ENCODE assay signal across 11 cellular contexts in the genomic region with DNA sequence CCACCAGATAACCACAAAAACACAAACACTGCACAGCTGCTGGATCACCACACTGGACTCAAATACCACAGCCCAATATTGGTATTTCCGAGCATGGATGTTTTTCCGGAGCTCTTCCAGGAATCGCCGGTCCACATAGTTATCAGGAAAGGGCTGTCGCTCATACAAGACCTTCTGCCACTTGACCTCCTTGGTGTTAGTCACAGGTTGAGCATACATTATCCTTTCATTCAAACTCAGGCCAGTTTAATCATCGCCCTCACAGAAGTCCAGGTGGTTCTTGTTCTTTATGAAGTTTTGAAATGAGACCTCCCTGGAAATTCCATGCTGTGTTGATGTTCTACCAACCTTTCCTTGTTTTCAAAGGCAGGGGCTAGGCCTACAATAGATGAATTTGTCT. TPM values are rescaled to one million over a fixed set of nuclear protein-coding genes. Genes with fewer than 3 reads are reported as not detected.
DNase-seq lines count a peak whose midpoint lies in the region; TF ChIP-seq lines count a peak whose summit lies in the region.
"Had no signal": no experiment of that assay in that cellular context is flagged by ENCODE, and none has a peak within 500 bp of the region (broad histone marks: within the 10 kb centered on the region; RNA-seq: fewer than 3 reads in every experiment).

No MANE protein-coding gene starts in this region.

- H3K79me2 ChIP-seq in MM.1S (ENCODE audit: low read length): peaks cover 27% of the 10 kb centered on the region

- H3K9me2 ChIP-seq in MM.1S (replicated peaks; ENCODE audit: insufficient read depth, low read length): no peaks in the 10 kb centered on the region

- H3K9ac ChIP-seq in MM.1S (ENCODE audit: low read length): no peak overlapping the region

- H3K9me3 ChIP-seq in MM.1S (replicated peaks; ENCODE audit: insufficient read depth, low read length): no peaks in the 10 kb centered on the region

- no peak overlapping the region for H2AFZ ChIP-seq in MM.1S (ENCODE audit: low read length)

- H3K36me3 ChIP-seq in MM.1S (replicated peaks; ENCODE audit: insufficient read depth, low read length): 0 out of 2 replicates have a peak, but pooled peaks cover 4% of the 10 kb centered on the region

- TF ChIP-seq CTCF in Calu3 (IDR thresholded peaks at IDR 0.05; ENCODE audit: unreplicated experiment): no peak
- TF ChIP-seq CTCF in MM.1S (IDR thresholded peaks at IDR 0.05; ENCODE audit: low read length): no peak
- no peak for TF ChIP-seq CTCF in chondrocyte (IDR thresholded peaks at IDR 0.05)
- no peak for TF ChIP-seq CTCF in nephron progenitor cell (IDR thresholded peaks at IDR 0.05)

- no peaks in the 10 kb centered on the region for H3F3A ChIP-seq in MM.1S (ENCODE audit: insufficient read depth, low read length)

- no peaks in the 10 kb centered on the region for H3K9me3 Mint-ChIP-seq in Calu3 (ENCODE audit: low read depth, unreplicated experiment)
- H3K9me3 Mint-ChIP-seq in chondrocyte (ENCODE audit: low read depth): peaks cover 6% of the 10 kb centered on the region
- peaks cover 7% of the 10 kb centered on the region for H3K9me3 Mint-ChIP-seq in nephron progenitor cell

- peaks cover 11% of the 10 kb centered on the region for H3K36me3 Mint-ChIP-seq in Calu3 (ENCODE audit: insufficient read depth, unreplicated experiment)
- peaks cover 11% of the 10 kb centered on the region for H3K36me3 Mint-ChIP-seq in chondrocyte (ENCODE audit: low read depth)
- H3K36me3 Mint-ChIP-seq in nephron progenitor cell (ENCODE audit: low read depth): peaks cover 39% of the 10 kb centered on the region

- H3K4me1 ChIP-seq in MM.1S (ENCODE audit: low read length): peaks cover 7% of the 10 kb centered on the region

- H3K27ac Mint-ChIP-seq in Calu3 (ENCODE audit: unreplicated experiment) (no peak overlapping the region), chondrocyte (ENCODE audit: unreplicated experiment) (no peak overlapping the region), nephron progenitor cell (no peak overlapping the region)

- H3K27me3 Mint-ChIP-seq in Calu3 (ENCODE audit: unreplicated experiment) (no peaks in the 10 kb centered on the region), chondrocyte (ENCODE audit: low read depth) (no peaks in the 10 kb centered on the region), nephron progenitor cell (ENCODE audit: low read depth, poor library complexity) (peaks cover 4% of the 10 kb centered on the region)

- CTCF ChIA-PET in Calu3 (lab: Charles Lee): interaction anchor here (1.3 kb wide), 1 partner anchor 10 kb away, joined by 8 read pairs; no protein-coding TSS in a partner anchor

- H3K4me1 Mint-ChIP-seq in Calu3 (ENCODE audit: low read depth, unreplicated experiment): peaks cover 28% of the 10 kb centered on the region
- peaks cover 31% of the 10 kb centered on the region for H3K4me1 Mint-ChIP-seq in chondrocyte (ENCODE audit: low read depth)
- peaks cover 27% of the 10 kb centered on the region for H3K4me1 Mint-ChIP-seq in nephron progenitor cell

- H3K27ac ChIP-seq in MM.1S (ENCODE audit: low read length): no peak overlapping the region

- BruUV-seq in Calu3 (replicated peaks; lab: Mats Ljungman, UMichigan): no TSS peak

- H3K4me3 ChIP-seq in MM.1S (ENCODE audit: low read length): no peak overlapping the region

- H4K20me1 ChIP-seq in MM.1S (ENCODE audit: insufficient read depth, low read length): no peaks in the 10 kb centered on the region

- DNase-seq in Calu3 (no peak), MM.1S (no peak), chondrocyte (ENCODE audit: low spot score) (no peak), nephron progenitor cell (no peak), NCI-H510A treated with DMSO at 0.1 percent for 48 hours (lab: John Stamatoyannopoulos, UW) (no peak), islet precursor cell (no peak), DMS53 (lab: John Stamatoyannopoulos, UW) (no peak)
- DNase-seq in stimulated activated CD4-positive, alpha-beta T cell treated with anti-CD3 and anti-CD28 coated beads, Interleukin-4, amount 100 ng/mL, for 1 hour: no peak
- DNase-seq: NCI-H1105 treated with DMSO at 0.1 percent for 48 hours; NCI-H526; stimulated activated naive CD4-positive, alpha-beta T cell treated with Interleukin-2 at 50 U/mL for 16 hours had no signal

- H3K4me3 Mint-ChIP-seq in Calu3 (ENCODE audit: low read depth, unreplicated experiment): peak overlapping the region; percentile 87
- H3K4me3 Mint-ChIP-seq in chondrocyte (ENCODE audit: unreplicated experiment): peak overlapping the region; percentile 3
- peak overlapping the region; percentile 93 for H3K4me3 Mint-ChIP-seq in nephron progenitor cell

- no peaks in the 10 kb centered on the region for H3K27me3 ChIP-seq in MM.1S (replicated peaks; ENCODE audit: insufficient read depth, low read length)

- intact Hi-C loops in Calu3 (cut with micrococcal nuclease; ENCODE audit: unreplicated experiment): no loop called here

- H3K4me2 ChIP-seq in MM.1S (ENCODE audit: low read depth, low read length): peak overlapping the region; percentile 76; the same call in 1 of the 2 replicates

RNA-seq across cellular contexts. Expression of a gene that starts 1.5 kb away (rescaled TPM):
- total RNA-seq in Calu3 (2022): 29.2 TPM in 2 replicates
- 20.9 to 22.0 TPM (median 21.7 TPM) in 3 replicates for total RNA-seq in chondrocyte

RNA-seq across cellular contexts. Expression of a gene that starts 21.9 kb away (rescaled TPM):
- total RNA-seq in Calu3 (2022) (not detected in 2 replicates), chondrocyte (not detected in 3 replicates)

Comparison
In these comparisons a context has a peak if more than half of its experiments do, and no peak if none do; other contexts are left out.
1. H3K4me3 Mint-ChIP-seq: peak in every context shown above with its lines; median percentile 93 in nephron progenitor cell; 87 in Calu3; 3 in chondrocyte.